ENCODE assay signal across 8 cellular contexts in genomic region chr1:174262747-174263241, GRCh38.
DNase-seq lines count a peak whose midpoint lies in the region; ATAC-seq, FAIRE-seq and TF ChIP-seq lines count a peak whose summit lies in the region.

No MANE protein-coding gene starts in this region.

- DNase-seq in GF-D8 (lab: John Stamatoyannopoulos, UW) (peak; percentile 8), HuH-7 (ENCODE audit: low spot score) (peak; percentile 38), cerebellar cortex (ENCODE audit: low spot score) (peak; percentile 84), kidney (no peak), superior temporal gyrus (ENCODE audit: extremely low spot score) (peak; percentile 94)

- H3K9me3 ChIP-seq in OCI-LY1 (ENCODE audit: low read length) (no peaks in the 10 kb centered on the region), kidney (ENCODE audit: control insufficient read depth in 1 of 2, low read length in 2 of 2) (no peaks in the 10 kb centered on the region)

- H2AFZ ChIP-seq in OCI-LY1 (ENCODE audit: low read length) = no peak overlapping the region

- H3K4me1 ChIP-seq in OCI-LY1 (ENCODE audit: insufficient read depth, low read length, severe bottlenecking) = peaks cover 75% of the 10 kb centered on the region
- no peaks in the 10 kb centered on the region for H3K4me1 ChIP-seq in kidney (ENCODE audit: control insufficient read depth in 1 of 2, insufficient read depth in 1 of 2, low read depth in 1 of 2, low read length in 2 of 2)

- no peaks in the 10 kb centered on the region for H3F3A ChIP-seq in OCI-LY1 (ENCODE audit: insufficient read depth, low read length)

- peak overlapping the region; percentile 35 for H3K9ac ChIP-seq in OCI-LY1 (ENCODE audit: low read length)
- no peak overlapping the region for H3K9ac ChIP-seq in kidney (ENCODE audit: low read length in 2 of 2)

- H3K27ac ChIP-seq in OCI-LY1 (ENCODE audit: low read depth, low read length, poor library complexity, severe bottlenecking) (peak overlapping the region; percentile 86), kidney (ENCODE audit: low read depth in 2 of 2, low read length in 2 of 2) (no peak overlapping the region)

- H3K36me3 ChIP-seq in OCI-LY1 (ENCODE audit: insufficient read depth, low read length) (no peaks in the 10 kb centered on the region), kidney (ENCODE audit: control insufficient read depth in 1 of 2, insufficient read depth in 2 of 2, low read length in 2 of 2) (no peaks in the 10 kb centered on the region)

- H3K9me2 ChIP-seq in OCI-LY1 (ENCODE audit: low read depth, low read length) = no peaks in the 10 kb centered on the region

- no peaks in the 10 kb centered on the region for H3K79me2 ChIP-seq in OCI-LY1 (ENCODE audit: insufficient read depth, low read length)

- H3K4me3 ChIP-seq in OCI-LY1 (ENCODE audit: low read depth, low read length, poor library complexity, severe bottlenecking) (peak overlapping the region; percentile 13), kidney (ENCODE audit: low read length in 2 of 2) (no peak overlapping the region)

- ATAC-seq in HG03175 (IDR thresholded peaks at IDR 0.05; ENCODE audit: unreplicated experiment) (no peak), GM21515 (IDR thresholded peaks at IDR 0.05; ENCODE audit: unreplicated experiment) (no peak)

- no peaks in the 10 kb centered on the region for H4K20me1 ChIP-seq in OCI-LY1 (ENCODE audit: insufficient read depth, low read length)

- H3K27me3 ChIP-seq in OCI-LY1 (ENCODE audit: insufficient read depth, low read length) = no peaks in the 10 kb centered on the region

- TF ChIP-seq CTCF in OCI-LY1 (IDR thresholded peaks at IDR 0.05; ENCODE audit: low read length) = peak; percentile 86
- TF ChIP-seq CTCF in kidney (IDR thresholded peaks at IDR 0.05; ENCODE audit: borderline replicate concordance, extremely low read depth, insufficient read depth) = peak; percentile 70

- peak overlapping the region; percentile 51 for H3K4me2 ChIP-seq in OCI-LY1 (ENCODE audit: low read length)

- FAIRE-seq in kidney (lab: Jason Lieb, UNC) = no peak

- intact Hi-C loops in kidney (cut with DNase I) = no loop called here
